In genomic region chr1:78658901-78659300, GRCh38 we compare ENCODE assay signal across 16 cellular contexts. TPM values are rescaled to one million over a fixed set of nuclear protein-coding genes. Genes with fewer than 3 reads are reported as not detected.
"Had no signal": no experiment of that assay in that cellular context is flagged by ENCODE, and none has a peak within 500 bp of the region (broad histone marks: within the 10 kb centered on the region; RNA-seq: fewer than 3 reads in every experiment).

No MANE protein-coding gene starts in this region.

- H3K27me3 Mint-ChIP-seq: activated B cell treated with CpG ODN at 0.5 μM for 24 hours; naive thymus-derived CD4-positive, alpha-beta T cell had no signal

- H3K36me3 Mint-ChIP-seq: neural progenitor cell had no signal

- ATAC-seq: activated T-cell treated with anti-CD3 and anti-CD28 coated beads, Interleukin-2, amount 50 U/mL, for 72 hours; naive thymus-derived CD4-positive, alpha-beta T cell had no signal

- H3K27ac ChIP-seq: breast epithelium, neural progenitor cell, tibial artery had no signal

- H3K9ac ChIP-seq: neural progenitor cell had no signal

- H2AFZ ChIP-seq: neural progenitor cell had no signal

- H3K9me3 Mint-ChIP-seq: activated B cell treated with CpG ODN at 0.5 μM for 24 hours; activated T-cell treated with anti-CD3 and anti-CD28 coated beads, Interleukin-2, amount 50 U/mL, for 72 hours; naive thymus-derived CD4-positive, alpha-beta T cell; neural progenitor cell; T-helper 2 cell treated with Interferon-gamma antibody and Interleukin-4, amounts not matched to agents 5 μg/mL and 100 μg/mL, for 36 hours had no signal

- DNase-seq: activated B cell treated with CpG ODN at 0.5 μM for 24 hours; activated CD4-positive, alpha-beta T cell treated with anti-CD3 and anti-CD28 coated beads for 4 hours; activated gamma-delta T cell treated with Interleukin-2 at 50 U/mL for 16 hours; activated T-cell treated with anti-CD3 and anti-CD28 coated beads, Interleukin-2, amount 50 U/mL, for 72 hours; cerebellar nuclear complex; effector CD4-positive, alpha-beta T cell; mesenchymal stem cell; naive thymus-derived CD4-positive, alpha-beta T cell; stimulated activated CD4-positive, alpha-beta T cell treated with anti-CD3 and anti-CD28 coated beads, Interleukin-12 subunit alpha, Interleukin-12 subunit beta, amount 100 ng/mL, for 4 hours; stimulated activated CD4-positive, alpha-beta T cell treated with anti-CD3 and anti-CD28 coated beads, Interleukin-2, amount 100 ng/mL, for 24 hours; stimulated activated naive CD4-positive, alpha-beta T cell treated with Interleukin-2 at 50 U/mL for 16 hours; tibial artery had no signal

- H3K4me3 Mint-ChIP-seq: activated B cell treated with CpG ODN at 0.5 μM for 24 hours; activated T-cell treated with anti-CD3 and anti-CD28 coated beads, Interleukin-2, amount 50 U/mL, for 72 hours; naive thymus-derived CD4-positive, alpha-beta T cell; neural progenitor cell; T-helper 2 cell treated with Interferon-gamma antibody and Interleukin-4, amounts not matched to agents 5 μg/mL and 100 μg/mL, for 36 hours had no signal

- H3K4me1 ChIP-seq: breast epithelium, neural progenitor cell, tibial artery had no signal

- H3K27ac Mint-ChIP-seq: activated B cell treated with CpG ODN at 0.5 μM for 24 hours; activated T-cell treated with anti-CD3 and anti-CD28 coated beads, Interleukin-2, amount 50 U/mL, for 72 hours; neural progenitor cell; progenitor cell of endocrine pancreas; T-helper 2 cell treated with Interferon-gamma antibody and Interleukin-4, amounts not matched to agents 5 μg/mL and 100 μg/mL, for 36 hours had no signal

- H3K4me2 ChIP-seq: neural progenitor cell had no signal

- H3K9me3 ChIP-seq: breast epithelium, tibial artery had no signal

- H3K4me1 Mint-ChIP-seq: activated B cell treated with CpG ODN at 0.5 μM for 24 hours, neural progenitor cell had no signal

- H3K27me3 ChIP-seq: breast epithelium, tibial artery had no signal

- H3K36me3 ChIP-seq: breast epithelium, neural progenitor cell had no signal

- H3K4me3 ChIP-seq: breast epithelium, neural progenitor cell, tibial artery had no signal

RNA-seq across cellular contexts. Expression of gene IFI44, which starts 9.3 kb away (rescaled TPM):
- total RNA-seq: progenitor cell of endocrine pancreas had no signal

RNA-seq across cellular contexts. Expression of gene IFI44L, which starts 38.7 kb away (rescaled TPM):
- total RNA-seq: progenitor cell of endocrine pancreas had no signal
